9 cellular contexts compared by ENCODE assay signal in genomic region chr21:39660191-39660590, GRCh38. TPM values are rescaled to one million over a fixed set of nuclear protein-coding genes. Genes with fewer than 3 reads are reported as not detected.
DNase-seq lines count a peak whose midpoint lies in the region; ATAC-seq, FAIRE-seq and TF ChIP-seq lines count a peak whose summit lies in the region.
"Had no signal": no experiment of that assay in that cellular context is flagged by ENCODE, and none has a peak within 500 bp of the region (broad histone marks: within the 10 kb centered on the region; RNA-seq: fewer than 3 reads in every experiment).

No MANE protein-coding gene starts in this region.

- peak; percentile 56 to 92 (median 77) for ATAC-seq in heart right ventricle
- ATAC-seq: naive thymus-derived CD8-positive, alpha-beta T cell had no signal

- no peaks in the 10 kb centered on the region for H3K27me3 ChIP-seq in heart right ventricle

- peaks cover 16% of the 10 kb centered on the region for H3K36me3 Mint-ChIP-seq in type B pancreatic cell
- no peaks in the 10 kb centered on the region for H3K36me3 Mint-ChIP-seq in activated CD4-positive, alpha-beta T cell treated with anti-CD3 and anti-CD28 coated beads, Interleukin-2, amount 10 ng/mL, durations not matched to agents 24 days and 14 days (ENCODE audit: low read depth)
- H3K36me3 Mint-ChIP-seq: naive thymus-derived CD8-positive, alpha-beta T cell had no signal

- no peak overlapping the region for H3K4me3 Mint-ChIP-seq in type B pancreatic cell
- no peak overlapping the region for H3K4me3 Mint-ChIP-seq in activated CD4-positive, alpha-beta T cell treated with anti-CD3 and anti-CD28 coated beads, Interleukin-2, amount 10 ng/mL, durations not matched to agents 24 days and 14 days
- H3K4me3 Mint-ChIP-seq: naive thymus-derived CD8-positive, alpha-beta T cell had no signal

- intact Hi-C loops in heart right ventricle (cut with DNase I), result loop anchor here in 1 of 10 donors (5.0 kb wide), 1 partner anchor 133 kb away; no protein-coding TSS in a partner anchor
- intact Hi-C loops in activated CD4-positive, alpha-beta T cell treated with anti-CD3 and anti-CD28 coated beads, Interleukin-2, amount 10 ng/mL, durations not matched to agents 24 days and 14 days (cut with micrococcal nuclease), result no loop called here

- FAIRE-seq in RCC 7860 (lab: Jason Lieb, UNC), result no peak

- H3K27me3 Mint-ChIP-seq in type B pancreatic cell, result no peaks in the 10 kb centered on the region
- H3K27me3 Mint-ChIP-seq in activated CD4-positive, alpha-beta T cell treated with anti-CD3 and anti-CD28 coated beads, Interleukin-2, amount 10 ng/mL, durations not matched to agents 24 days and 14 days, result peaks cover 4% of the 10 kb centered on the region

- peaks cover 0 to 18% (median 14%) of the 10 kb centered on the region in 9 donors for H3K4me1 ChIP-seq in heart right ventricle

- peaks cover 9% of the 10 kb centered on the region for H3K4me1 Mint-ChIP-seq in type B pancreatic cell (ENCODE audit: unreplicated experiment)
- H3K4me1 Mint-ChIP-seq in activated CD4-positive, alpha-beta T cell treated with anti-CD3 and anti-CD28 coated beads, Interleukin-2, amount 10 ng/mL, durations not matched to agents 24 days and 14 days, result no peaks in the 10 kb centered on the region

- 8 to 10% methylated on average over 7 of the region's 7 CpGs for WGBS in heart right ventricle, 2 donors

- no peaks in the 10 kb centered on the region for H3K36me3 ChIP-seq in heart right ventricle

- peak overlapping the region; percentile 88 for H3K27ac Mint-ChIP-seq in type B pancreatic cell
- no peak overlapping the region for H3K27ac Mint-ChIP-seq in activated CD4-positive, alpha-beta T cell treated with anti-CD3 and anti-CD28 coated beads, Interleukin-2, amount 10 ng/mL, durations not matched to agents 24 days and 14 days

- H3K4me3 ChIP-seq in heart right ventricle, result peak overlapping the region in 5 of 10 donors; percentile 18 to 38 (median 35)

- H3K27ac ChIP-seq in heart right ventricle, result peak overlapping the region in 9 of 10 donors; percentile 0 to 76 (median 61)

- DNase-seq in NCI-H748 (lab: John Stamatoyannopoulos, UW; ENCODE audit: unreplicated experiment) (peak; percentile 35), NCI-H748 treated with DMSO at 0.1 percent for 48 hours (lab: John Stamatoyannopoulos, UW) (no peak), RCC 7860 (ENCODE audit: low spot score) (peak; percentile 24), heart right ventricle (peak; percentile 23 to 54), type B pancreatic cell (ENCODE audit: extremely low spot score, unreplicated experiment) (no peak), NCI-H526 treated with DMSO at 0.1 percent for 48 hours (lab: John Stamatoyannopoulos, UW) (no peak), pons (ENCODE audit: low spot score) (no peak)
- no peak for DNase-seq in activated CD4-positive, alpha-beta T cell treated with anti-CD3 and anti-CD28 coated beads, Interleukin-2, amount 10 ng/mL, durations not matched to agents 24 days and 14 days
- DNase-seq: naive thymus-derived CD8-positive, alpha-beta T cell had no signal

- no peaks in the 10 kb centered on the region for H3K9me3 ChIP-seq in heart right ventricle

- H3K9me3 Mint-ChIP-seq in type B pancreatic cell, result no peaks in the 10 kb centered on the region
- H3K9me3 Mint-ChIP-seq in activated CD4-positive, alpha-beta T cell treated with anti-CD3 and anti-CD28 coated beads, Interleukin-2, amount 10 ng/mL, durations not matched to agents 24 days and 14 days, result no peaks in the 10 kb centered on the region

- TF ChIP-seq CTCF in heart right ventricle (IDR thresholded peaks at IDR 0.05), result no peak
- TF ChIP-seq CTCF in type B pancreatic cell (conservative IDR thresholded peaks at IDR 0.05), result no peak

RNA-seq across cellular contexts. Expression of gene B3GALT5, which starts 47.5 kb away (rescaled TPM):
- total RNA-seq in heart right ventricle, result under 1 TPM in 9 of 10 donors, not detected in 1; 0.02 to 0.81 (median 0.17) TPM
- polyA plus RNA-seq in heart right ventricle, result under 1 TPM; under 0.01 TPM
- 14.2 and 27.5 TPM in 2 replicates for total RNA-seq in type B pancreatic cell (ENCODE audit: low replicate concordance)
- not detected in 2 replicates for total RNA-seq in activated CD4-positive, alpha-beta T cell treated with anti-CD3 and anti-CD28 coated beads, Interleukin-2, amount 10 ng/mL, durations not matched to agents 24 days and 14 days
- total RNA-seq: naive thymus-derived CD8-positive, alpha-beta T cell had no signal
- polyA plus RNA-seq: naive thymus-derived CD8-positive, alpha-beta T cell had no signal

Comparison
In these comparisons a context has a peak if more than half of its experiments do, and no peak if none do; other contexts are left out.
1. DNase-seq: peak in NCI-H748 (single experiment), RCC 7860 (single experiment) and heart right ventricle (2 of 2); none in NCI-H748 treated with DMSO at 0.1 percent for 48 hours (single experiment), type B pancreatic cell (single experiment), NCI-H526 treated with DMSO at 0.1 percent for 48 hours (single experiment), pons (single experiment) and activated CD4-positive, alpha-beta T cell treated with anti-CD3 and anti-CD28 coated beads, Interleukin-2, amount 10 ng/mL, durations not matched to agents 24 days and 14 days (single experiment).